Comparison of ENCODE assay signal across 1 cellular context in the genomic region with DNA sequence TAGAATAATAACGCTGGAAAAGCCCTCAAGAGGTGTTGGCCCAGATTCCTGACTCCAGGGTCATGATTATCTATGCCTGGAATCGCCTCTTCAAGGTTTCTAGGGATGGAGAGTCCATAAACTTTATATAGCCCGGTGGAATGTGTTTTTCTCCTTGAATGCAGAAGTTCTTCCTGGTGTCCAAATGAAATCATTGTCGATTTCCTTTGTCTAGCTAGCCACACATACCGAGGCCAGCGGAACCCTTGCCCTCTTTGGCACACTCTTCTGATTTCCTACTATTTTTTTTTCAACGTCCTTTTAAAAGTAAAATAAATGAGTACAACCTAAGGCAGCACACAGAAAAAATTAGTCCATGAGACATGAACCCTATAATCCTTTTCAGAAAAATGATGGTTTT.
TF ChIP-seq lines count a peak whose summit lies in the region.

No MANE protein-coding gene starts in this region.

TF ChIP-seq in WTC11, 78 proteins besides CTCF, POLR2A, EP300 and RAD21 (continued from another document):
- TF ChIP-seq, protein P1, sequence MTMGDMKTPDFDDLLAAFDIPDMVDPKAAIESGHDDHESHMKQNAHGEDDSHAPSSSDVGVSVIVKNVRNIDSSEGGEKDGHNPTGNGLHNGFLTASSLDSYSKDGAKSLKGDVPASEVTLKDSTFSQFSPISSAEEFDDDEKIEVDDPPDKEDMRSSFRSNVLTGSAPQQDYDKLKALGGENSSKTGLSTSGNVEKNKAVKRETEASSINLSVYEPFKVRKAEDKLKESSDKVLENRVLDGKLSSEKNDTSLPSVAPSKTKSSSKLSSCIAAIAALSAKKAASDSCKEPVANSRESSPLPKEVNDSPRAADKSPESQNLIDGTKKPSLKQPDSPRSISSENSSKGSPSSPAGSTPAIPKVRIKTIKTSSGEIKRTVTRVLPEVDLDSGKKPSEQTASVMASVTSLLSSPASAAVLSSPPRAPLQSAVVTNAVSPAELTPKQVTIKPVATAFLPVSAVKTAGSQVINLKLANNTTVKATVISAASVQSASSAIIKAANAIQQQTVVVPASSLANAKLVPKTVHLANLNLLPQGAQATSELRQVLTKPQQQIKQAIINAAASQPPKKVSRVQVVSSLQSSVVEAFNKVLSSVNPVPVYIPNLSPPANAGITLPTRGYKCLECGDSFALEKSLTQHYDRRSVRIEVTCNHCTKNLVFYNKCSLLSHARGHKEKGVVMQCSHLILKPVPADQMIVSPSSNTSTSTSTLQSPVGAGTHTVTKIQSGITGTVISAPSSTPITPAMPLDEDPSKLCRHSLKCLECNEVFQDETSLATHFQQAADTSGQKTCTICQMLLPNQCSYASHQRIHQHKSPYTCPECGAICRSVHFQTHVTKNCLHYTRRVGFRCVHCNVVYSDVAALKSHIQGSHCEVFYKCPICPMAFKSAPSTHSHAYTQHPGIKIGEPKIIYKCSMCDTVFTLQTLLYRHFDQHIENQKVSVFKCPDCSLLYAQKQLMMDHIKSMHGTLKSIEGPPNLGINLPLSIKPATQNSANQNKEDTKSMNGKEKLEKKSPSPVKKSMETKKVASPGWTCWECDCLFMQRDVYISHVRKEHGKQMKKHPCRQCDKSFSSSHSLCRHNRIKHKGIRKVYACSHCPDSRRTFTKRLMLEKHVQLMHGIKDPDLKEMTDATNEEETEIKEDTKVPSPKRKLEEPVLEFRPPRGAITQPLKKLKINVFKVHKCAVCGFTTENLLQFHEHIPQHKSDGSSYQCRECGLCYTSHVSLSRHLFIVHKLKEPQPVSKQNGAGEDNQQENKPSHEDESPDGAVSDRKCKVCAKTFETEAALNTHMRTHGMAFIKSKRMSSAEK (CRISPR knock-in tag; IDR thresholded peaks at IDR 0.05; ENCODE audit: borderline replicate concordance): no peak
